15 cellular contexts compared by ENCODE assay signal in genomic region chr22:37431366-37431765, GRCh38. TPM values are rescaled to one million over a fixed set of nuclear protein-coding genes. Genes with fewer than 3 reads are reported as not detected.
DNase-seq lines count a peak whose midpoint lies in the region; ATAC-seq and TF ChIP-seq lines count a peak whose summit lies in the region.
"Had no signal": no experiment of that assay in that cellular context is flagged by ENCODE, and none has a peak within 500 bp of the region (broad histone marks: within the 10 kb centered on the region; RNA-seq: fewer than 3 reads in every experiment).

No MANE protein-coding gene starts in this region.

- H3K27me3 ChIP-seq in BLaER1 treated with 17β-estradiol and CSF1 and Interleukin-3, amounts not matched to agents 10 nM and 100 nM: peaks cover 27 to 41% (median 34%) of the 10 kb centered on the region in 11 experiments
- H3K27me3 ChIP-seq in brain microvascular endothelial cell (replicated peaks): no peaks in the 10 kb centered on the region

- ATAC-seq in HG03520 (IDR thresholded peaks at IDR 0.05; ENCODE audit: unreplicated experiment) (no peak), left cardiac atrium (no peak)
- ATAC-seq in effector memory CD8-positive, alpha-beta T cell (replicated peaks): no peak
- ATAC-seq: heart left ventricle had no signal

- H3K27me3 Mint-ChIP-seq in mesothelial cell of epicardium (ENCODE audit: low read depth): peaks cover 43% of the 10 kb centered on the region
- H3K27me3 Mint-ChIP-seq in effector memory CD8-positive, alpha-beta T cell: peaks cover 62 to 84% of the 10 kb centered on the region in 2 donors

- peak; percentile 79 for DNase-seq in HT1080 (ENCODE audit: low read depth)
- no peak for DNase-seq in brain microvascular endothelial cell
- no peak for DNase-seq in mesothelial cell of epicardium (ENCODE audit: low spot score in 2 of 2, unreplicated experiment in 2 of 2)
- DNase-seq in 8988T: no peak
- DNase-seq in effector memory CD8-positive, alpha-beta T cell: no peak
- DNase-seq in left cardiac atrium: no peak
- DNase-seq: activated T-cell treated with anti-CD3 and anti-CD28 coated beads for 4 hours, AML-193, NCI-H1417 treated with DMSO at 0.1 percent for 48 hours, NCI-H2171 treated with DMSO at 0.1 percent for 48 hours, NCI-H82 had no signal

- no peak for TF ChIP-seq CTCF in brain microvascular endothelial cell (IDR thresholded peaks at IDR 0.05; ENCODE audit: low read depth, low read length, missing control alignments)
- TF ChIP-seq CTCF in mesothelial cell of epicardium (IDR thresholded peaks at IDR 0.05; ENCODE audit: unreplicated experiment): no peak

- no peak overlapping the region for H3K4me3 Mint-ChIP-seq in mesothelial cell of epicardium
- no peak overlapping the region for H3K4me3 Mint-ChIP-seq in effector memory CD8-positive, alpha-beta T cell

- in situ Hi-C loops in brain microvascular endothelial cell (cut with HindIII; ENCODE audit: low pct_ligation_motif_present, low sequenced_read_pairs): no loop called here

- H4K20me1 ChIP-seq in BLaER1 treated with 17β-estradiol and CSF1 and Interleukin-3, amounts not matched to agents 10 nM and 100 nM: peaks cover 0 to 30% (median 16%) of the 10 kb centered on the region in 11 experiments; a peak in 13 of 22 replicates

- peak overlapping the region; percentile 88 for H3K27ac Mint-ChIP-seq in mesothelial cell of epicardium
- no peak overlapping the region for H3K27ac Mint-ChIP-seq in effector memory CD8-positive, alpha-beta T cell

- H3K4me1 ChIP-seq in BLaER1 treated with 17β-estradiol and CSF1 and Interleukin-3, amounts not matched to agents 10 nM and 100 nM: peaks cover 11 to 64% (median 54%) of the 10 kb centered on the region in 10 experiments; a peak in 19 of 20 replicates

- H3K9ac ChIP-seq in BLaER1 treated with 17β-estradiol and CSF1 and Interleukin-3, amounts not matched to agents 10 nM and 100 nM: no peak overlapping the region

- peaks cover 20% of the 10 kb centered on the region for H3K4me1 Mint-ChIP-seq in mesothelial cell of epicardium
- peaks cover 4 to 14% of the 10 kb centered on the region in 2 donors for H3K4me1 Mint-ChIP-seq in effector memory CD8-positive, alpha-beta T cell (ENCODE audit: low read depth in 2 of 2)

- peak overlapping the region in 5 of 11 experiments; percentile 6 to 62 (median 58); a peak in 6 of 22 replicates for H3K27ac ChIP-seq in BLaER1 treated with 17β-estradiol and CSF1 and Interleukin-3, amounts not matched to agents 10 nM and 100 nM
- H3K27ac ChIP-seq in brain microvascular endothelial cell: peak overlapping the region; percentile 54
- H3K27ac ChIP-seq: heart left ventricle, vagina had no signal

- peaks cover 5 to 16% (median 13%) of the 10 kb centered on the region in 11 experiments; a peak in 20 of 22 replicates for H3K9me3 ChIP-seq in BLaER1 treated with 17β-estradiol and CSF1 and Interleukin-3, amounts not matched to agents 10 nM and 100 nM (replicated peaks in 1 of 11)
- H3K9me3 ChIP-seq: vagina had no signal

- peak overlapping the region in 6 of 11 experiments; percentile 40 to 74 (median 54); a peak in 7 of 22 replicates for H3K4me2 ChIP-seq in BLaER1 treated with 17β-estradiol and CSF1 and Interleukin-3, amounts not matched to agents 10 nM and 100 nM

- H3K9me3 Mint-ChIP-seq in mesothelial cell of epicardium: peaks cover 4% of the 10 kb centered on the region
- H3K9me3 Mint-ChIP-seq in effector memory CD8-positive, alpha-beta T cell: no peaks in the 10 kb centered on the region

- H3K4me3 ChIP-seq in BLaER1 treated with 17β-estradiol and CSF1 and Interleukin-3, amounts not matched to agents 10 nM and 100 nM: no peak overlapping the region
- no peak overlapping the region for H3K4me3 ChIP-seq in brain microvascular endothelial cell (ENCODE audit: low read depth, low read length)
- H3K4me3 ChIP-seq: heart left ventricle, vagina had no signal

- no peaks in the 10 kb centered on the region for H3K36me3 ChIP-seq in BLaER1 treated with 17β-estradiol and CSF1 and Interleukin-3, amounts not matched to agents 10 nM and 100 nM
- no peaks in the 10 kb centered on the region for H3K36me3 ChIP-seq in brain microvascular endothelial cell (replicated peaks)
- H3K36me3 ChIP-seq: heart left ventricle, vagina had no signal

- intact Hi-C loops in left cardiac atrium (cut with DNase I): no loop called here

- H3K36me3 Mint-ChIP-seq in mesothelial cell of epicardium: no peaks in the 10 kb centered on the region
- no peaks in the 10 kb centered on the region for H3K36me3 Mint-ChIP-seq in effector memory CD8-positive, alpha-beta T cell (ENCODE audit: insufficient read depth)

RNA-seq across cellular contexts. Expression of gene ELFN2, which starts 4.1 kb away (rescaled TPM):
- 5.7 and 7.0 TPM in 2 replicates for total RNA-seq in HT1080 (2014; rRNA removed; shearing (Covaris generic))
- 10.4 and 10.7 TPM in 2 replicates for polyA plus RNA-seq in HT1080 (2015; cell fraction: cytosol; rRNA removed)
- polyA plus RNA-seq in HT1080 (2015; cell fraction: nucleus; rRNA removed): 19.1 and 20.2 TPM in 2 replicates
- total RNA-seq in mesothelial cell of epicardium: 4.1 to 4.2 TPM (median 4.1 TPM) in 3 replicates
- under 1 TPM in 1 of 2 donors, not detected in 1; 0.05 TPM for total RNA-seq in left cardiac atrium
- total RNA-seq: vagina had no signal

RNA-seq across cellular contexts. Expression of gene MFNG, which starts 54.8 kb away (rescaled TPM):
- total RNA-seq in HT1080 (2014; rRNA removed; shearing (Covaris generic)): not detected in 2 replicates
- polyA plus RNA-seq in HT1080 (2015; cell fraction: cytosol; rRNA removed): 0.05 and 0.08 TPM in 2 replicates
- polyA plus RNA-seq in HT1080 (2015; cell fraction: nucleus; rRNA removed): 0.49 and 0.85 TPM in 2 replicates
- total RNA-seq in mesothelial cell of epicardium: 0.83 to 0.97 TPM (median 0.91 TPM) in 3 replicates
- 10 to 100 TPM; 14.1 to 17.4 TPM for total RNA-seq in left cardiac atrium
